1 cellular context compared by ENCODE assay signal in the genomic region with DNA sequence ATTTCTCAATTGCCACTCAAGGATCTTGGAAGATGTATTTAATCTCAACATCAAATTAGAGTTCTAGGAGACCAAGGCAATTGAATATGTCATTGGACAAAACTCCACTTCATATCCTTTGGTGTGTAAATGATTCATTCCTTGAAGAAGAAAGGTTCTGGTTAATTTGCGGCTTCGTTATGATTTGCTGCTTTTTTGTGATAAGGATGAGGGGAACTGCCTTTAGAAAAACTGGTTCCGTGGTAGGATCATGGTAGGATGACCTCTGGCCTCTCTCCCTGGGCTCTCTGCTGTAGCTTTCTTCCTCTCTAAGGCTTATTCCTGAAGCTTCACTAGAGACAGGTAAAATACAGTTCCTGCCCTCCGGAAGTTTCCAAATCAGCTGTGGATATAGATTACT.
TF ChIP-seq lines count a peak whose summit lies in the region.

No MANE protein-coding gene starts in this region.

TF ChIP-seq in endothelial cell of umbilical vein, 7 proteins besides CTCF, POLR2A, EP300 and RAD21 (continued from another document):
- no peak for TF ChIP-seq GATA2 (IDR thresholded peaks at IDR 0.05; ENCODE audit: insufficient read depth, insufficient read length, low read depth, low read length)
- no peak for TF ChIP-seq EZH2 (IDR thresholded peaks at IDR 0.05; ENCODE audit: borderline replicate concordance, low read depth, low read length, severe bottlenecking)
- TF ChIP-seq MYC (IDR thresholded peaks at IDR 0.05; ENCODE audit: low read depth, low read length), result no peak
TF ChIP-seq in endothelial cell of umbilical vein: peak in this region for 0.
